9 cellular contexts compared by ENCODE assay signal in the genomic region with DNA sequence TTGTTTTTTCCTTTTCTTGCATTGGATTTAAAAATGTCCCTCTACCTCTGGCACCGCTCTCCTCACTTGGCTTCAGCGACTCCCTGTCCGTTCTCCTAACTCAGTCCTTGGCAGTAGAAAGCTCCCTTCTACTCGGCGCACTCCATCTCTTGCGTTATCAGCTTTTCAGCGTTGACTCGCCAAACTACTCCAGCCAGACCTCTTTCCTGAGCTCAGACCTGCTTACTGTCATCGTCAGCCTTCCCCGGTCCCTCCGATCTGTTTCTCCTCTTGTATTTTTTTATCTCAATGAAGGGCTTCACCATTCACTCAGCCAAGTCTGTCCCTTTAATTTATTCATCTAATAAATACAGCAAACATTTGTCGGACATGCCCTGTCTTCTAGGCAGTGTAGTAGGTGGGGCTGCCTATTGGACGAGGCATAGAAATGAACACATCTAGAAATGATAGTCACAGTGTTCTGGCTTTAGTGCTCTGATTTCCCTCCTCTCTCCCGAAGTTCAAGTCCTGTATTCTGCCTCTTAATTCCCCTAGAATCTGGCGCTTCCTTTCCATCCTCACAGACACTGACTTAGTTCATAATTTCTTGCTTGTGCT. TPM values are rescaled to one million over a fixed set of nuclear protein-coding genes. Genes with fewer than 3 reads are reported as not detected.
A peak's percentile ranks its signal among the peaks of the same experiment; 100 is the strongest.
DNase-seq lines count a peak whose midpoint lies in the region; ATAC-seq and TF ChIP-seq lines count a peak whose summit lies in the region.
"Had no signal": no experiment of that assay in that cellular context is flagged by ENCODE, and none has a peak within 500 bp of the region (broad histone marks: within the 10 kb centered on the region; RNA-seq: fewer than 3 reads in every experiment).

No MANE protein-coding gene starts in this region.

- intact Hi-C loops in activated CD8-positive, alpha-beta T cell treated with anti-CD3 and anti-CD28 coated beads for 36 hours (cut with micrococcal nuclease): no loop called here
- intact Hi-C loops in left ventricle myocardium inferior (cut with micrococcal nuclease): no loop called here
- intact Hi-C loops in sciatic nerve (cut with DNase I): no loop called here

- peak overlapping the region; percentile 99 for H3K4me2 ChIP-seq in Loucy (ENCODE audit: low read depth, low read length, poor library complexity, severe bottlenecking)

- H3K4me1 Mint-ChIP-seq in activated CD8-positive, alpha-beta T cell treated with anti-CD3 and anti-CD28 coated beads for 36 hours (ENCODE audit: low read depth): peaks cover 7% of the 10 kb centered on the region

- H3K9me2 ChIP-seq in Loucy (replicated peaks; ENCODE audit: low read depth, low read length): no peaks in the 10 kb centered on the region

- H3K4me3 ChIP-seq in Loucy (ENCODE audit: low read length, poor library complexity, severe bottlenecking): peak overlapping the region; percentile 95
- peak overlapping the region; percentile 84 for H3K4me3 ChIP-seq in left ventricle myocardium inferior

- peak overlapping the region; percentile 75 for H3K9ac ChIP-seq in Loucy (ENCODE audit: low read depth, low read length, poor library complexity, severe bottlenecking)

- H3F3A ChIP-seq in Loucy (ENCODE audit: low read depth): no peaks in the 10 kb centered on the region

- in situ Hi-C loops in ACHN (cut with HindIII; ENCODE audit: low pct_ligation_motif_present, low pct_unique_long_range_greater_than_20kb, low sequenced_read_pairs): no loop called here

- H3K4me3 Mint-ChIP-seq in activated CD8-positive, alpha-beta T cell treated with anti-CD3 and anti-CD28 coated beads for 36 hours: no peak overlapping the region
- H3K4me3 Mint-ChIP-seq: natural killer cell treated with Interleukin-12 subunit alpha and Interleukin-12 subunit beta and Interleukin-15 and Interleukin-18, amount 100 ng/mL, for 72 hours had no signal

- 0 out of 2 replicates have a peak, but pooled peaks cover 4% of the 10 kb centered on the region for H3K79me2 ChIP-seq in Loucy (ENCODE audit: insufficient read depth, low read length)

- H3K9me3 ChIP-seq in Loucy (ENCODE audit: insufficient read depth, low read depth, low read length) (no peaks in the 10 kb centered on the region), left ventricle myocardium inferior (replicated peaks) (no peaks in the 10 kb centered on the region)

- H3K27ac ChIP-seq in left ventricle myocardium inferior (replicated peaks): peak overlapping the region; percentile 92

- H3K27me3 ChIP-seq in Loucy (ENCODE audit: insufficient read depth, low read length, poor library complexity, severe bottlenecking) (no peaks in the 10 kb centered on the region), left ventricle myocardium inferior (ENCODE audit: low read depth) (no peaks in the 10 kb centered on the region)

- no peaks in the 10 kb centered on the region for H3K9me3 Mint-ChIP-seq in activated CD8-positive, alpha-beta T cell treated with anti-CD3 and anti-CD28 coated beads for 36 hours
- H3K9me3 Mint-ChIP-seq: natural killer cell treated with Interleukin-12 subunit alpha and Interleukin-12 subunit beta and Interleukin-15 and Interleukin-18, amount 100 ng/mL, for 72 hours had no signal

- peak; percentile 6 for ATAC-seq in GM18868 (IDR thresholded peaks at IDR 0.05; ENCODE audit: unreplicated experiment)
- no peak for ATAC-seq in activated CD8-positive, alpha-beta T cell treated with anti-CD3 and anti-CD28 coated beads for 36 hours
- peak; percentile 46 for ATAC-seq in sciatic nerve

- POLR2A ChIA-PET in activated CD8-positive, alpha-beta T cell treated with anti-CD3 and anti-CD28 coated beads for 36 hours (lab: Charles Lee): interaction anchor here (0.6 to 1.2 kb wide), 2 partner anchors 14 to 98 kb away, joined by 3 to 6 read pairs; no protein-coding TSS in a partner anchor

- TF ChIP-seq CTCF in Loucy (conservative IDR thresholded peaks at IDR 0.05; ENCODE audit: low read length): no peak
- no peak for TF ChIP-seq CTCF in activated CD8-positive, alpha-beta T cell treated with anti-CD3 and anti-CD28 coated beads for 36 hours (IDR thresholded peaks at IDR 0.05)
- TF ChIP-seq CTCF in left ventricle myocardium inferior (IDR thresholded peaks at IDR 0.05; ENCODE audit: borderline replicate concordance): no peak

- no peaks in the 10 kb centered on the region for H3K36me3 Mint-ChIP-seq in activated CD8-positive, alpha-beta T cell treated with anti-CD3 and anti-CD28 coated beads for 36 hours (ENCODE audit: low read depth)
- H3K36me3 Mint-ChIP-seq: natural killer cell treated with Interleukin-12 subunit alpha and Interleukin-12 subunit beta and Interleukin-15 and Interleukin-18, amount 100 ng/mL, for 72 hours had no signal

- H3K27ac Mint-ChIP-seq in activated CD8-positive, alpha-beta T cell treated with anti-CD3 and anti-CD28 coated beads for 36 hours: no peak overlapping the region
- H3K27ac Mint-ChIP-seq: natural killer cell treated with Interleukin-12 subunit alpha and Interleukin-12 subunit beta and Interleukin-15 and Interleukin-18, amount 100 ng/mL, for 72 hours had no signal

- CTCF ChIA-PET in activated CD8-positive, alpha-beta T cell treated with anti-CD3 and anti-CD28 coated beads for 36 hours (lab: Charles Lee): interaction anchor here (0.8 to 2.3 kb wide), 5 partner anchors 12 to 147 kb away, joined by 3 to 10 read pairs (median 4); partner anchors contain the start of genes BACE1 and PCSK7

- peak overlapping the region; percentile 97 for H2AFZ ChIP-seq in Loucy (ENCODE audit: low read length)

- H3K4me1 ChIP-seq in Loucy (ENCODE audit: insufficient read depth, low read length, poor library complexity, severe bottlenecking): peaks cover 13% of the 10 kb centered on the region
- peaks cover 19% of the 10 kb centered on the region for H3K4me1 ChIP-seq in left ventricle myocardium inferior

- H3K27me3 Mint-ChIP-seq in activated CD8-positive, alpha-beta T cell treated with anti-CD3 and anti-CD28 coated beads for 36 hours: no peaks in the 10 kb centered on the region
- H3K27me3 Mint-ChIP-seq: natural killer cell treated with Interleukin-12 subunit alpha and Interleukin-12 subunit beta and Interleukin-15 and Interleukin-18, amount 100 ng/mL, for 72 hours had no signal

- DNase-seq in ACHN (peak; percentile 33), left ventricle myocardium inferior (no peak), sciatic nerve (ENCODE audit: low spot score) (no peak), SKM-1 (lab: John Stamatoyannopoulos, UW; ENCODE audit: unreplicated experiment) (no peak), LoVo (ENCODE audit: low spot score) (no peak)
- DNase-seq in activated CD8-positive, alpha-beta T cell treated with anti-CD3 and anti-CD28 coated beads for 36 hours: peak; percentile 20

- no peaks in the 10 kb centered on the region for H4K20me1 ChIP-seq in Loucy (ENCODE audit: insufficient read depth, low read length, poor library complexity, severe bottlenecking)

- H3K36me3 ChIP-seq in Loucy (ENCODE audit: insufficient read depth, low read length) (no peaks in the 10 kb centered on the region), left ventricle myocardium inferior (no peaks in the 10 kb centered on the region)

RNA-seq across cellular contexts. Expression of gene CEP164, which starts 0.9 kb away (rescaled TPM):
- 10 to 100 TPM; 24.0 to 25.5 TPM for total RNA-seq in activated CD8-positive, alpha-beta T cell treated with anti-CD3 and anti-CD28 coated beads for 36 hours
- 5.9 TPM for total RNA-seq in left ventricle myocardium inferior
- 46.4 TPM for total RNA-seq in sciatic nerve

RNA-seq across cellular contexts. Expression of gene BACE1, which starts 12.5 kb away (rescaled TPM):
- 1 to 10 TPM in 1 of 2 experiments, under 1 TPM in 1; 0.97 to 1.5 TPM for total RNA-seq in activated CD8-positive, alpha-beta T cell treated with anti-CD3 and anti-CD28 coated beads for 36 hours
- 13.8 TPM for total RNA-seq in left ventricle myocardium inferior
- total RNA-seq in sciatic nerve: 30.8 TPM

RNA-seq across cellular contexts. Expression of gene BACE1-AS, which starts 37.4 kb away (rescaled TPM):
- total RNA-seq in activated CD8-positive, alpha-beta T cell treated with anti-CD3 and anti-CD28 coated beads for 36 hours: 1 to 10 TPM; 3.2 to 4.0 TPM
- total RNA-seq in left ventricle myocardium inferior (10.3 TPM), sciatic nerve (13.2 TPM)

Comparison
In these comparisons a context has a peak if more than half of its experiments do, and no peak if none do; other contexts are left out.
1. DNase-seq: peak in ACHN (single experiment) and activated CD8-positive, alpha-beta T cell treated with anti-CD3 and anti-CD28 coated beads for 36 hours (single experiment); none in left ventricle myocardium inferior (single experiment), sciatic nerve (single experiment), SKM-1 (single experiment) and LoVo (single experiment).